Comparison of ENCODE assay signal across 9 cellular contexts in the genomic region with DNA sequence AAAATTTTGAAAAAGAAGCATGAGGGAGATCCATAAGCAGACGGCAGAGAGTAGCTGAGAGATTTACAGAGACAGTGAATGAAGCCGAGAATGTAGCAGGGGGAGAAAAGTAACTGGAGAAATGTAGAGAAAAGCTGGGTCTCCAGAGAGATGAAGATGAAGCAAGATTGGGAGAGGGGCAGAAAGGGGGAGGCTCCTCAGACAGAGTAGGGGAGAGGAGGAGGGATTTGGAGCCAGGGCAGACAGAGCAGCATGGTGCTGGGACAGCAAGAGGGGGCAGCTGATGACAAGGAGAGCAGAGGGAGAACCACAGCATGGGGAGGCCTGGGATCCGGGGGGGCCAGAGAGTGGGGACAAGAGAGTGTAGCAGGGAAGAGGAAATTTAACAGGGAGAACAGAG. TPM values are rescaled to one million over a fixed set of nuclear protein-coding genes. Genes with fewer than 3 reads are reported as not detected.
DNase-seq lines count a peak whose midpoint lies in the region; ATAC-seq lines count a peak whose summit lies in the region.
"Had no signal": no experiment of that assay in that cellular context is flagged by ENCODE, and none has a peak within 500 bp of the region (broad histone marks: within the 10 kb centered on the region; RNA-seq: fewer than 3 reads in every experiment).

No MANE protein-coding gene starts in this region.

- peaks cover 5% of the 10 kb centered on the region for H3K4me1 Mint-ChIP-seq in activated T-helper 1 cell treated with anti-CD3 and anti-CD28 coated beads, Interleukin-12 subunit alpha, Interleukin-12 subunit beta, Interleukin-2, Interleukin-4 antibody, amounts not matched to agents 30 ng/mL and 10 ng/mL and 1 ng/mL, durations not matched to agents 14 hours and 24 hours and 36 hours (ENCODE audit: low read depth)
- H3K4me1 Mint-ChIP-seq in immature natural killer cell: peaks cover 19 to 20% of the 10 kb centered on the region in 2 donors
- peaks cover 11% of the 10 kb centered on the region for H3K4me1 Mint-ChIP-seq in stimulated activated naive CD8-positive, alpha-beta T cell treated with anti-CD3 and anti-CD28 coated beads, Interleukin-15, amount 100 ng/mL, for 72 hours

- peak; percentile 2 for ATAC-seq in stimulated activated naive CD8-positive, alpha-beta T cell treated with anti-CD3 and anti-CD28 coated beads, Interleukin-15, amount 100 ng/mL, for 72 hours
- ATAC-seq in GM21737 (IDR thresholded peaks at IDR 0.05; ENCODE audit: unreplicated experiment): no peak

- no peaks in the 10 kb centered on the region for H3K27me3 Mint-ChIP-seq in activated T-helper 1 cell treated with anti-CD3 and anti-CD28 coated beads, Interleukin-12 subunit alpha, Interleukin-12 subunit beta, Interleukin-2, Interleukin-4 antibody, amounts not matched to agents 30 ng/mL and 10 ng/mL and 1 ng/mL, durations not matched to agents 14 hours and 24 hours and 36 hours (ENCODE audit: insufficient read depth)
- peaks cover 4 to 7% (median 7%) of the 10 kb centered on the region in 3 donors for H3K27me3 Mint-ChIP-seq in immature natural killer cell (ENCODE audit: low read depth in 3 of 3)
- no peaks in the 10 kb centered on the region for H3K27me3 Mint-ChIP-seq in stimulated activated naive CD8-positive, alpha-beta T cell treated with anti-CD3 and anti-CD28 coated beads, Interleukin-15, amount 100 ng/mL, for 72 hours

- H3K36me3 Mint-ChIP-seq in activated T-helper 1 cell treated with anti-CD3 and anti-CD28 coated beads, Interleukin-12 subunit alpha, Interleukin-12 subunit beta, Interleukin-2, Interleukin-4 antibody, amounts not matched to agents 30 ng/mL and 10 ng/mL and 1 ng/mL, durations not matched to agents 14 hours and 24 hours and 36 hours (ENCODE audit: low read depth): peaks cover 9% of the 10 kb centered on the region
- H3K36me3 Mint-ChIP-seq in immature natural killer cell: peaks cover 11 to 17% (median 12%) of the 10 kb centered on the region in 3 donors

- peak overlapping the region; percentile 88 for H3K4me3 Mint-ChIP-seq in activated T-helper 1 cell treated with anti-CD3 and anti-CD28 coated beads, Interleukin-12 subunit alpha, Interleukin-12 subunit beta, Interleukin-2, Interleukin-4 antibody, amounts not matched to agents 30 ng/mL and 10 ng/mL and 1 ng/mL, durations not matched to agents 14 hours and 24 hours and 36 hours
- H3K4me3 Mint-ChIP-seq in immature natural killer cell: peak overlapping the region; percentile 92 to 99 (median 98)
- peak overlapping the region; percentile 84 to 96 for H3K4me3 Mint-ChIP-seq in stimulated activated naive CD8-positive, alpha-beta T cell treated with anti-CD3 and anti-CD28 coated beads, Interleukin-15, amount 100 ng/mL, for 72 hours

- intact Hi-C loops in activated T-helper 1 cell treated with anti-CD3 and anti-CD28 coated beads, Interleukin-12 subunit alpha, Interleukin-12 subunit beta, Interleukin-2, Interleukin-4 antibody, amounts not matched to agents 30 ng/mL and 10 ng/mL and 1 ng/mL, durations not matched to agents 14 hours and 24 hours and 36 hours (cut with micrococcal nuclease): loop anchor here (1.0 to 2.0 kb wide), 5 partner anchors 32 to 301 kb away; a partner anchor contains a TSS

- DNase-seq in NCI-H748 (lab: John Stamatoyannopoulos, UW; ENCODE audit: unreplicated experiment) (peak; percentile 26), NCI-H748 treated with DMSO at 0.1 percent for 48 hours (lab: John Stamatoyannopoulos, UW) (no peak), immature natural killer cell (no peak), Kasumi-1 (lab: John Stamatoyannopoulos, UW) (no peak), UCSD-AML1 (lab: John Stamatoyannopoulos, UW; ENCODE audit: unreplicated experiment) (no peak)
- no peak for DNase-seq in activated T-helper 1 cell treated with anti-CD3 and anti-CD28 coated beads, Interleukin-12 subunit alpha, Interleukin-12 subunit beta, Interleukin-2, Interleukin-4 antibody, amounts not matched to agents 30 ng/mL and 10 ng/mL and 1 ng/mL, durations not matched to agents 14 hours and 24 hours and 36 hours (ENCODE audit: low spot score)
- peak in 1 of 2 donors; percentile 3 for DNase-seq in stimulated activated naive CD8-positive, alpha-beta T cell treated with anti-CD3 and anti-CD28 coated beads, Interleukin-15, amount 100 ng/mL, for 72 hours

- H3K27ac Mint-ChIP-seq in activated T-helper 1 cell treated with anti-CD3 and anti-CD28 coated beads, Interleukin-12 subunit alpha, Interleukin-12 subunit beta, Interleukin-2, Interleukin-4 antibody, amounts not matched to agents 30 ng/mL and 10 ng/mL and 1 ng/mL, durations not matched to agents 14 hours and 24 hours and 36 hours: peak overlapping the region; percentile 87
- H3K27ac Mint-ChIP-seq in immature natural killer cell: peak overlapping the region; percentile 89 to 98 (median 95)
- peak overlapping the region; percentile 98 to 99 for H3K27ac Mint-ChIP-seq in stimulated activated naive CD8-positive, alpha-beta T cell treated with anti-CD3 and anti-CD28 coated beads, Interleukin-15, amount 100 ng/mL, for 72 hours

- peaks cover 46% of the 10 kb centered on the region for H3K9me3 Mint-ChIP-seq in activated T-helper 1 cell treated with anti-CD3 and anti-CD28 coated beads, Interleukin-12 subunit alpha, Interleukin-12 subunit beta, Interleukin-2, Interleukin-4 antibody, amounts not matched to agents 30 ng/mL and 10 ng/mL and 1 ng/mL, durations not matched to agents 14 hours and 24 hours and 36 hours
- H3K9me3 Mint-ChIP-seq in immature natural killer cell: peaks cover 17 to 33% (median 29%) of the 10 kb centered on the region in 6 donors
- peaks cover 27 to 43% of the 10 kb centered on the region in 2 donors for H3K9me3 Mint-ChIP-seq in stimulated activated naive CD8-positive, alpha-beta T cell treated with anti-CD3 and anti-CD28 coated beads, Interleukin-15, amount 100 ng/mL, for 72 hours

RNA-seq across cellular contexts. Expression of a gene that starts 0.9 kb away (rescaled TPM):
- 0.29 and 0.36 TPM in 2 replicates for total RNA-seq in activated T-helper 1 cell treated with anti-CD3 and anti-CD28 coated beads, Interleukin-12 subunit alpha, Interleukin-12 subunit beta, Interleukin-2, Interleukin-4 antibody, amounts not matched to agents 30 ng/mL and 10 ng/mL and 1 ng/mL, durations not matched to agents 14 hours and 24 hours and 36 hours
- polyA plus RNA-seq in immature natural killer cell: 1 to 10 TPM in 1 of 3 donors, under 1 TPM in 1, not detected in 1; 0.63 to 1.3 TPM
- total RNA-seq: HT1080 had no signal

RNA-seq across cellular contexts. Expression of a gene that starts 32.7 kb away (rescaled TPM):
- total RNA-seq in activated T-helper 1 cell treated with anti-CD3 and anti-CD28 coated beads, Interleukin-12 subunit alpha, Interleukin-12 subunit beta, Interleukin-2, Interleukin-4 antibody, amounts not matched to agents 30 ng/mL and 10 ng/mL and 1 ng/mL, durations not matched to agents 14 hours and 24 hours and 36 hours: 5.4 and 12.5 TPM in 2 replicates
- polyA plus RNA-seq in immature natural killer cell: 10 to 100 TPM; 27.3 to 30.1 (median 29.1) TPM
- total RNA-seq: HT1080 had no signal

RNA-seq across cellular contexts. Expression of a gene that starts 40.0 kb away (rescaled TPM):
- 3.5 and 4.8 TPM in 2 replicates for total RNA-seq in activated T-helper 1 cell treated with anti-CD3 and anti-CD28 coated beads, Interleukin-12 subunit alpha, Interleukin-12 subunit beta, Interleukin-2, Interleukin-4 antibody, amounts not matched to agents 30 ng/mL and 10 ng/mL and 1 ng/mL, durations not matched to agents 14 hours and 24 hours and 36 hours
- polyA plus RNA-seq in immature natural killer cell: 10 to 100 TPM; 12.4 to 22.4 (median 22.0) TPM
